Comparison of ENCODE assay signal across 12 cellular contexts in genomic region chr18:76364282-76365259, GRCh38.
A peak's percentile ranks its signal among the peaks of the same experiment; 100 is the strongest.
DNase-seq lines count a peak whose midpoint lies in the region; ATAC-seq and TF ChIP-seq lines count a peak whose summit lies in the region.
"Had no signal": no experiment of that assay in that cellular context is flagged by ENCODE, and none has a peak within 500 bp of the region (broad histone marks: within the 10 kb centered on the region; RNA-seq: fewer than 3 reads in every experiment).

No MANE protein-coding gene starts in this region.

- no peak for DNase-seq in DMS79 treated with DMSO at 0.1 percent for 48 hours (lab: John Stamatoyannopoulos, UW)
- DNase-seq in HAP-1 (ENCODE audit: low spot score in 2 of 2) = no peak
- DNase-seq in NCI-H748 (lab: John Stamatoyannopoulos, UW; ENCODE audit: unreplicated experiment) = no peak
- DNase-seq: effector memory CD4-positive, alpha-beta T cell; OCI-M1 had no signal

- in situ Hi-C loops in HAP-1 (cut with MboI; ENCODE audit: low sequenced_read_pairs) = loop anchor here (25.0 kb wide), 1 partner anchor 1727 kb away; no protein-coding TSS in a partner anchor

- H3K4me1 Mint-ChIP-seq in brain = peaks cover 65% of the 10 kb centered on the region

- H3K27me3 Mint-ChIP-seq in brain = no peaks in the 10 kb centered on the region

- peak overlapping the region in 3 of 5 experiments; percentile 81 to 92 (median 90) for H3K27ac Mint-ChIP-seq in brain

- ATAC-seq in GM18861 (IDR thresholded peaks at IDR 0.05; ENCODE audit: unreplicated experiment) = peak; percentile 80
- ATAC-seq in GM21360 (IDR thresholded peaks at IDR 0.05; ENCODE audit: unreplicated experiment) = peak; percentile 86
- ATAC-seq in HG03103 (IDR thresholded peaks at IDR 0.05; ENCODE audit: low read depth, unreplicated experiment) = peak; percentile 90
- ATAC-seq in SK-N-SH treated with all-trans-retinoic acid at 6 μM for 48 hours = no peak

- no peak overlapping the region for H3K4me3 ChIP-seq in HAP-1
- H3K4me3 ChIP-seq: right atrium auricular region, suprapubic skin had no signal

- H3K9me3 ChIP-seq in HAP-1 = no peaks in the 10 kb centered on the region
- H3K9me3 ChIP-seq: right atrium auricular region, suprapubic skin had no signal

- peaks cover 0 to 4% (median 0%) of the 10 kb centered on the region in 5 experiments for H3K9me3 Mint-ChIP-seq in brain

- H3K36me3 ChIP-seq in HAP-1 (replicated peaks) = peaks cover 14% of the 10 kb centered on the region

- H3K27me3 ChIP-seq in HAP-1 (ENCODE audit: low read depth) = no peaks in the 10 kb centered on the region
- H3K27me3 ChIP-seq: right atrium auricular region, suprapubic skin had no signal

- H3K4me3 Mint-ChIP-seq in brain = peak overlapping the region in 1 of 5 experiments; percentile 56

- TF ChIP-seq CTCF in brain (conservative IDR thresholded peaks at IDR 0.05) = no peak

- peaks cover 72% of the 10 kb centered on the region for H3K36me3 Mint-ChIP-seq in brain

- H3K4me1 ChIP-seq in HAP-1 = peaks cover 10% of the 10 kb centered on the region
- H3K4me1 ChIP-seq: right atrium auricular region, suprapubic skin had no signal

TF ChIP-seq in SK-N-SH treated with all-trans-retinoic acid at 6 μM for 48 hours, 23 proteins besides CTCF, POLR2A, EP300 and RAD21:
- no peak for TF ChIP-seq ZC3H10 (CRISPR knock-in tag; IDR thresholded peaks at IDR 0.05)
- TF ChIP-seq CREB5 (CRISPR knock-in tag; IDR thresholded peaks at IDR 0.05; ENCODE audit: low read depth) = no peak
- TF ChIP-seq TCF4 (CRISPR knock-in tag; IDR thresholded peaks at IDR 0.05; ENCODE audit: borderline replicate concordance) = no peak
- TF ChIP-seq ZFP3 (CRISPR knock-in tag; IDR thresholded peaks at IDR 0.05) = no peak
- TF ChIP-seq ISL1 (CRISPR knock-in tag; IDR thresholded peaks at IDR 0.05) = no peak
